In genomic region chr1:110211503-110212164, GRCh38 we compare ENCODE assay signal across 8 cellular contexts. TPM values are rescaled to one million over a fixed set of nuclear protein-coding genes. Genes with fewer than 3 reads are reported as not detected.
DNase-seq lines count a peak whose midpoint lies in the region; ATAC-seq and TF ChIP-seq lines count a peak whose summit lies in the region.

No MANE protein-coding gene starts in this region.

- H3K36me3 Mint-ChIP-seq in activated naive CD8-positive, alpha-beta T cell: no peaks in the 10 kb centered on the region

- intact Hi-C loops in heart left ventricle (cut with DNase I): loop anchor here in 5 of 10 donors (2.0 to 10.0 kb wide), 3 partner anchors 51 to 196 kb away; partner anchors contain the start of gene LAMTOR5 (in 4 of the 5)
- intact Hi-C loops in cardiac septum (cut with DNase I): loop anchor here (5.0 kb wide), 1 partner anchor 51 kb away; no protein-coding TSS in a partner anchor
- intact Hi-C loops in right lobe of liver (cut with DNase I): no loop called here

- peak overlapping the region in 6 of 12 donors; percentile 9 to 93 (median 81) for H3K27ac ChIP-seq in heart left ventricle
- H3K27ac ChIP-seq in right lobe of liver: no peak overlapping the region
- H3K27ac ChIP-seq in subcutaneous abdominal adipose tissue (ENCODE audit: low read depth, low read length): no peak overlapping the region

- H3K27me3 ChIP-seq in heart left ventricle: peaks cover 0 to 13% (median 0%) of the 10 kb centered on the region in 9 donors
- peaks cover 0 to 5% of the 10 kb centered on the region in 2 donors for H3K27me3 ChIP-seq in right lobe of liver
- H3K27me3 ChIP-seq in subcutaneous abdominal adipose tissue (ENCODE audit: control insufficient read depth in 5 of 5, insufficient read depth in 4 of 5, low read length in 5 of 5): peaks cover 0 to 4% (median 0%) of the 10 kb centered on the region in 5 donors

- H3K9me3 ChIP-seq in heart left ventricle (no peaks in the 10 kb centered on the region), right lobe of liver (no peaks in the 10 kb centered on the region), subcutaneous abdominal adipose tissue (ENCODE audit: control insufficient read depth in 5 of 5, low read length in 5 of 5) (no peaks in the 10 kb centered on the region)

- H3K36me3 ChIP-seq in heart left ventricle (no peaks in the 10 kb centered on the region), right lobe of liver (no peaks in the 10 kb centered on the region), subcutaneous abdominal adipose tissue (ENCODE audit: control insufficient read depth in 5 of 5, insufficient read depth in 5 of 5, low read length in 5 of 5) (peaks cover 0 to 3% (median 0%) of the 10 kb centered on the region in 5 donors)

- H3K27me3 Mint-ChIP-seq in activated naive CD8-positive, alpha-beta T cell: no peaks in the 10 kb centered on the region

- H3K4me3 Mint-ChIP-seq in activated naive CD8-positive, alpha-beta T cell: peak overlapping the region; percentile 86

- TF ChIP-seq CTCF in heart left ventricle (IDR thresholded peaks at IDR 0.05): peak in 1 of 12 donors; percentile 4
- no peak for TF ChIP-seq CTCF in right lobe of liver (IDR thresholded peaks at IDR 0.05)

- H3K27ac Mint-ChIP-seq in activated naive CD8-positive, alpha-beta T cell: peak overlapping the region; percentile 70

- DNase-seq in heart left ventricle (no peak), cardiac septum (ENCODE audit: low spot score) (no peak), right lobe of liver (no peak), hippocampal formation (lab: John Stamatoyannopoulos, UW) (no peak), SW480 (ENCODE audit: low spot score) (no peak), OCI-M2 (lab: John Stamatoyannopoulos, UW; ENCODE audit: unreplicated experiment) (no peak)

- no peaks in the 10 kb centered on the region for H3K9me3 Mint-ChIP-seq in activated naive CD8-positive, alpha-beta T cell (ENCODE audit: low read depth)

- H3K4me1 ChIP-seq in heart left ventricle (peaks cover 0 to 59% (median 25%) of the 10 kb centered on the region in 12 donors), right lobe of liver (peaks cover 0 to 21% (median 0%) of the 10 kb centered on the region in 4 donors), subcutaneous abdominal adipose tissue (ENCODE audit: control insufficient read depth in 5 of 5, insufficient read depth in 5 of 5, low read length in 5 of 5) (peaks cover 0 to 55% (median 39%) of the 10 kb centered on the region in 5 donors)

- TF ChIP-seq POLR2A in heart left ventricle (IDR thresholded peaks at IDR 0.05) (no peak), right lobe of liver (IDR thresholded peaks at IDR 0.05) (no peak)

- peaks cover 55% of the 10 kb centered on the region for H3K4me1 Mint-ChIP-seq in activated naive CD8-positive, alpha-beta T cell (ENCODE audit: low read depth)

- peak overlapping the region in 2 of 5 donors; percentile 46 to 56 for H3K9ac ChIP-seq in subcutaneous abdominal adipose tissue (ENCODE audit: low read length in 5 of 5)

- ATAC-seq in heart left ventricle: no peak
- no peak for ATAC-seq in right lobe of liver

- peak overlapping the region; percentile 60 to 90 (median 82) for H3K4me3 ChIP-seq in heart left ventricle
- H3K4me3 ChIP-seq in right lobe of liver: peak overlapping the region; percentile 49 to 69 (median 58)
- H3K4me3 ChIP-seq in subcutaneous abdominal adipose tissue (ENCODE audit: low read depth in 1 of 5, low read length in 5 of 5): peak overlapping the region in 4 of 5 donors; percentile 69 to 75 (median 72)

- 6 to 12% (median 7%) methylated on average over 27 to 80 of the region's 80 CpGs for whole genome bisulfite sequencing in heart left ventricle, 4 donors
- 9% methylated on average over 17 of the region's 80 CpGs for WGBS in right lobe of liver (ENCODE audit: insufficient coverage, low coverage, low lambda C conversion rate, missing lambda C conversion rate)

RNA-seq across cellular contexts. Expression of gene KCNC4, which starts 1.5 kb away (rescaled TPM):
- 10 to 100 TPM in 3 of 9 donors, 1 to 10 TPM in 6; 4.9 to 15.2 (median 6.7) TPM for total RNA-seq in heart left ventricle
- 1 to 10 TPM; 2.4 to 3.1 TPM for polyA plus RNA-seq in heart left ventricle
- 16.6 TPM for total RNA-seq in cardiac septum
- 1 to 10 TPM in 4 of 6 experiments, under 1 TPM in 2; 0.37 to 4.4 (median 1.7) TPM for total RNA-seq in right lobe of liver
